In the genomic region with DNA sequence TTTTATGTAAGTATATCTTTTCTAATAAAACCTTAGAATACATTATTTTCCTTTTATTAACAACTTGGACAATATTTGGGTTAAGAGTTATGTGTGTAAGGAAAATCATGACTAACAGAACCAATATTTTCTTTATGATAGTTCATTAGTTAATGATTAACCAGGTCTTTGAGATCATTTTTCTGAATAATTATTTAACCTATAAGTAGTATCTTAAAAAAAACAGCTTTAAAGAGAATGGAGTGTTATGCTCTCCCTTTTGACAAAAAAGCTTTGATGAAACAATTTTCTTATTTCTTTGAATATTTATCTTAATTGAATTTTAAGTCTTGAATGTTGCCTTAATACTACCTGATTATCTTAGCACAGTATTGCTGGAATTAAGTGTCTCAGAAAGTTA, we compare ENCODE assay signal across 19 cellular contexts. TPM values are rescaled to one million over a fixed set of nuclear protein-coding genes. Genes with fewer than 3 reads are reported as not detected.
"Had no signal": no experiment of that assay in that cellular context is flagged by ENCODE, and none has a peak within 500 bp of the region (broad histone marks: within the 10 kb centered on the region; RNA-seq: fewer than 3 reads in every experiment).

No MANE protein-coding gene starts in this region.

- H3K27ac ChIP-seq: hepatocyte, psoas muscle, spleen, thoracic aorta, upper lobe of right lung had no signal

- H3K9me3 ChIP-seq: psoas muscle, spleen, thoracic aorta, upper lobe of right lung had no signal

- H3K36me3 ChIP-seq: spleen, thoracic aorta, upper lobe of right lung had no signal

- FAIRE-seq: bronchial epithelial cell had no signal

- H3K4me3 ChIP-seq: hepatocyte, psoas muscle, spleen, thoracic aorta, upper lobe of right lung had no signal

- H3K27me3 ChIP-seq: upper lobe of right lung had no signal

- DNase-seq: activated CD4-positive, alpha-beta T cell treated with anti-CD3 and anti-CD28 coated beads for 1 hour; activated CD4-positive, alpha-beta T cell treated with anti-CD3 and anti-CD28 coated beads, Interleukin-2, amount 50 U/mL, for 48 hours; activated naive CD4-positive, alpha-beta T cell treated with anti-CD3 and anti-CD28 coated beads for 36 hours; activated naive CD8-positive, alpha-beta T cell treated with anti-CD3 and anti-CD28 coated beads, Interleukin-2, amount 50 U/mL, for 24 hours; activated T-cell treated with anti-CD3 and anti-CD28 coated beads, Interleukin-2, amount 50 U/mL, for 1 hour; aorta; dermis blood vessel endothelial cell; erythroblast; mesendoderm; psoas muscle; spleen; stimulated activated naive CD8-positive, alpha-beta T cell treated with anti-CD3 and anti-CD28 coated beads, Interleukin-15, amount 100 ng/mL, for 72 hours; T-cell; T1000; upper lobe of right lung had no signal

RNA-seq across cellular contexts. Expression of a gene that starts 3.8 kb away (rescaled TPM):
- total RNA-seq: osteoblast had no signal
